ENCODE assay signal across 20 cellular contexts in genomic region chr21:41836166-41837015, GRCh38. TPM values are rescaled to one million over a fixed set of nuclear protein-coding genes. Genes with fewer than 3 reads are reported as not detected.
A peak's percentile ranks its signal among the peaks of the same experiment; 100 is the strongest.
DNase-seq lines count a peak whose midpoint lies in the region; ATAC-seq and TF ChIP-seq lines count a peak whose summit lies in the region.
"Had no signal": no experiment of that assay in that cellular context is flagged by ENCODE, and none has a peak within 500 bp of the region (broad histone marks: within the 10 kb centered on the region; RNA-seq: fewer than 3 reads in every experiment).

No MANE protein-coding gene starts in this region.

- H3K4me3 Mint-ChIP-seq in Caco-2 (ENCODE audit: unreplicated experiment), result no peak overlapping the region
- H3K4me3 Mint-ChIP-seq in activated T-helper 1 cell treated with anti-CD3 and anti-CD28 coated beads, Interleukin-12 subunit alpha, Interleukin-12 subunit beta, Interleukin-2, Interleukin-4 antibody, amounts not matched to agents 30 ng/mL and 10 ng/mL and 1 ng/mL, durations not matched to agents 14 hours and 24 hours and 36 hours, result no peak overlapping the region
- H3K4me3 Mint-ChIP-seq in nephron progenitor cell, result no peak overlapping the region
- H3K4me3 Mint-ChIP-seq: immature natural killer cell had no signal

- POLR2A ChIA-PET in Caco-2 (lab: Charles Lee), result no interaction called here

- DNase-seq in Caco-2 (no peak), H7 (peak; percentile 64), nephron progenitor cell (no peak), cerebellar nuclear complex (lab: John Stamatoyannopoulos, UW) (no peak), D341Med (ENCODE audit: low spot score) (no peak)
- no peak for DNase-seq in activated T-helper 1 cell treated with anti-CD3 and anti-CD28 coated beads, Interleukin-12 subunit alpha, Interleukin-12 subunit beta, Interleukin-2, Interleukin-4 antibody, amounts not matched to agents 30 ng/mL and 10 ng/mL and 1 ng/mL, durations not matched to agents 14 hours and 24 hours and 36 hours (ENCODE audit: low spot score)
- DNase-seq: activated CD8-positive, alpha-beta memory T cell treated with anti-CD3 and anti-CD28 coated beads, Interleukin-2, amount 50 U/mL, for 48 hours; activated naive CD4-positive, alpha-beta T cell; immature natural killer cell; MG63; NCI-H1694 treated with DMSO at 0.1 percent for 48 hours; NCI-H774; occipital lobe; retina; T1000 had no signal

- intact Hi-C loops in Caco-2 (cut with micrococcal nuclease; ENCODE audit: unreplicated experiment), result no loop called here
- intact Hi-C loops in activated T-helper 1 cell treated with anti-CD3 and anti-CD28 coated beads, Interleukin-12 subunit alpha, Interleukin-12 subunit beta, Interleukin-2, Interleukin-4 antibody, amounts not matched to agents 30 ng/mL and 10 ng/mL and 1 ng/mL, durations not matched to agents 14 hours and 24 hours and 36 hours (cut with micrococcal nuclease), result no loop called here

- H3K4me1 ChIP-seq in Caco-2, result no peaks in the 10 kb centered on the region
- H3K4me1 ChIP-seq: ascending aorta had no signal

- ATAC-seq in HG03457 (IDR thresholded peaks at IDR 0.05; ENCODE audit: unreplicated experiment), result no peak
- ATAC-seq: HepG2, Panc1 had no signal

- H3K36me3 Mint-ChIP-seq in Caco-2 (ENCODE audit: insufficient read depth, unreplicated experiment) (peaks cover 18% of the 10 kb centered on the region), nephron progenitor cell (ENCODE audit: low read depth) (peaks cover 59% of the 10 kb centered on the region)
- H3K36me3 Mint-ChIP-seq in activated T-helper 1 cell treated with anti-CD3 and anti-CD28 coated beads, Interleukin-12 subunit alpha, Interleukin-12 subunit beta, Interleukin-2, Interleukin-4 antibody, amounts not matched to agents 30 ng/mL and 10 ng/mL and 1 ng/mL, durations not matched to agents 14 hours and 24 hours and 36 hours (ENCODE audit: low read depth), result peaks cover 16% of the 10 kb centered on the region

- H3K27me3 ChIP-seq in Caco-2 (replicated peaks; ENCODE audit: control insufficient read depth, insufficient read depth, low read length), result no peaks in the 10 kb centered on the region
- H3K27me3 ChIP-seq in H7 (ENCODE audit: control insufficient read depth, insufficient read depth, low read length), result no peaks in the 10 kb centered on the region
- H3K27me3 ChIP-seq: ascending aorta, MG63 had no signal

- peak overlapping the region; percentile 31 for H3K27ac Mint-ChIP-seq in Caco-2 (ENCODE audit: unreplicated experiment)
- H3K27ac Mint-ChIP-seq in activated T-helper 1 cell treated with anti-CD3 and anti-CD28 coated beads, Interleukin-12 subunit alpha, Interleukin-12 subunit beta, Interleukin-2, Interleukin-4 antibody, amounts not matched to agents 30 ng/mL and 10 ng/mL and 1 ng/mL, durations not matched to agents 14 hours and 24 hours and 36 hours, result peak overlapping the region; percentile 22
- peak overlapping the region; percentile 93 for H3K27ac Mint-ChIP-seq in nephron progenitor cell
- H3K27ac Mint-ChIP-seq: immature natural killer cell had no signal

- H3K27me3 Mint-ChIP-seq in Caco-2 (ENCODE audit: insufficient read depth, unreplicated experiment), result no peaks in the 10 kb centered on the region
- H3K27me3 Mint-ChIP-seq in activated T-helper 1 cell treated with anti-CD3 and anti-CD28 coated beads, Interleukin-12 subunit alpha, Interleukin-12 subunit beta, Interleukin-2, Interleukin-4 antibody, amounts not matched to agents 30 ng/mL and 10 ng/mL and 1 ng/mL, durations not matched to agents 14 hours and 24 hours and 36 hours (ENCODE audit: insufficient read depth), result no peaks in the 10 kb centered on the region
- peaks cover 4% of the 10 kb centered on the region for H3K27me3 Mint-ChIP-seq in nephron progenitor cell (ENCODE audit: low read depth, poor library complexity)

- H3K36me3 ChIP-seq in Caco-2 (ENCODE audit: control insufficient read depth, insufficient read depth, low read length) (no peaks in the 10 kb centered on the region; the same call in 1 of the 2 replicates), H7 (replicated peaks; ENCODE audit: control insufficient read depth, insufficient read depth, low read length) (peaks cover 1% of the 10 kb centered on the region; the same call in 1 of the 2 replicates)

- H3K9me3 Mint-ChIP-seq in Caco-2 (ENCODE audit: unreplicated experiment) (peaks cover 15% of the 10 kb centered on the region), nephron progenitor cell (peaks cover 22% of the 10 kb centered on the region)
- peaks cover 11% of the 10 kb centered on the region for H3K9me3 Mint-ChIP-seq in activated T-helper 1 cell treated with anti-CD3 and anti-CD28 coated beads, Interleukin-12 subunit alpha, Interleukin-12 subunit beta, Interleukin-2, Interleukin-4 antibody, amounts not matched to agents 30 ng/mL and 10 ng/mL and 1 ng/mL, durations not matched to agents 14 hours and 24 hours and 36 hours

- H3K4me3 ChIP-seq in Caco-2 (ENCODE audit: low read depth, low read length) (no peak overlapping the region), H7 (ENCODE audit: insufficient read depth, low read depth, low read length) (no peak overlapping the region)
- H3K4me3 ChIP-seq: ascending aorta, MG63, SK-N-MC had no signal

- CTCF ChIA-PET in Caco-2 (lab: Charles Lee), result no interaction called here

- BruUV-seq in Caco-2 (replicated peaks; lab: Mats Ljungman, UMichigan), result no TSS peak

- peaks cover 10% of the 10 kb centered on the region for H3K9me3 ChIP-seq in Caco-2

- TF ChIP-seq CTCF in Caco-2 (IDR thresholded peaks at IDR 0.05; ENCODE audit: insufficient read depth in 1 of 2, low read depth in 1 of 2, low read length in 1 of 2, severe bottlenecking in 1 of 2, unreplicated experiment in 1 of 2) (no peak), nephron progenitor cell (IDR thresholded peaks at IDR 0.05) (no peak)

- H3K4me1 Mint-ChIP-seq in Caco-2 (ENCODE audit: low read depth, unreplicated experiment), result peaks cover 6% of the 10 kb centered on the region
- H3K4me1 Mint-ChIP-seq in activated T-helper 1 cell treated with anti-CD3 and anti-CD28 coated beads, Interleukin-12 subunit alpha, Interleukin-12 subunit beta, Interleukin-2, Interleukin-4 antibody, amounts not matched to agents 30 ng/mL and 10 ng/mL and 1 ng/mL, durations not matched to agents 14 hours and 24 hours and 36 hours (ENCODE audit: low read depth), result no peaks in the 10 kb centered on the region
- peaks cover 28% of the 10 kb centered on the region for H3K4me1 Mint-ChIP-seq in nephron progenitor cell
- H3K4me1 Mint-ChIP-seq: immature natural killer cell had no signal

RNA-seq across cellular contexts. Expression of gene PRDM15, which starts 42.8 kb away (rescaled TPM):
- total RNA-seq in Caco-2 (2022), result 5.6 and 8.2 TPM in 2 replicates
- 6.7 and 8.4 TPM in 2 replicates for total RNA-seq in H7 (2014; rRNA removed; shearing (Covaris generic))
- total RNA-seq in activated T-helper 1 cell treated with anti-CD3 and anti-CD28 coated beads, Interleukin-12 subunit alpha, Interleukin-12 subunit beta, Interleukin-2, Interleukin-4 antibody, amounts not matched to agents 30 ng/mL and 10 ng/mL and 1 ng/mL, durations not matched to agents 14 hours and 24 hours and 36 hours, result 18.1 and 18.4 TPM in 2 replicates

Comparison
In these comparisons a context has a peak if more than half of its experiments do, and no peak if none do; other contexts are left out.
1. H3K27ac Mint-ChIP-seq: peak in every context shown above with its lines; median percentile 93 in nephron progenitor cell; 31 in Caco-2; 22 in activated T-helper 1 cell treated with anti-CD3 and anti-CD28 coated beads, Interleukin-12 subunit alpha, Interleukin-12 subunit beta, Interleukin-2, Interleukin-4 antibody, amounts not matched to agents 30 ng/mL and 10 ng/mL and 1 ng/mL, durations not matched to agents 14 hours and 24 hours and 36 hours.